9 cellular contexts compared by ENCODE assay signal in genomic region chr11:76512851-76513653, GRCh38.
DNase-seq lines count a peak whose midpoint lies in the region; ATAC-seq, FAIRE-seq and TF ChIP-seq lines count a peak whose summit lies in the region.
"Had no signal": no experiment of that assay in that cellular context is flagged by ENCODE, and none has a peak within 500 bp of the region (broad histone marks: within the 10 kb centered on the region; RNA-seq: fewer than 3 reads in every experiment).

No MANE protein-coding gene starts in this region.

- H3K4me3 ChIP-seq in GM12864 (ENCODE audit: low read depth, low read length) = no peak overlapping the region
- no peak overlapping the region for H3K4me3 ChIP-seq in SK-N-MC
- H3K4me3 ChIP-seq: skin epidermis had no signal

- H3K36me3 ChIP-seq in SK-N-MC (ENCODE audit: insufficient read depth, low read length) = peaks cover 15% of the 10 kb centered on the region; the same call in 1 of the 2 replicates

- intact Hi-C loops in posterior cingulate gyrus (cut with DNase I) = loop anchor here (5.0 kb wide), 1 partner anchor 306 kb away; the partner anchor contains the start of gene WNT11

- H3K27me3 ChIP-seq in foreskin keratinocyte = no peaks in the 10 kb centered on the region

- no peak for ATAC-seq in foreskin keratinocyte

- no peaks in the 10 kb centered on the region for H3K9me3 ChIP-seq in SK-N-MC (ENCODE audit: low read depth, low read length)

- no peak for DNase-seq in GM12864 (ENCODE audit: low read depth)
- DNase-seq in SK-N-MC (ENCODE audit: low read depth, low spot score) = peak; percentile 26
- DNase-seq in foreskin keratinocyte = peak in 1 of 2 donors; percentile 9
- no peak for DNase-seq in posterior cingulate gyrus
- no peak for DNase-seq in activated naive CD4-positive, alpha-beta T cell treated with Interleukin-2 at 50 U/mL for 16 hours
- no peak for DNase-seq in NOMO-1 (lab: John Stamatoyannopoulos, UW; ENCODE audit: unreplicated experiment in 2 of 2)
- no peak for DNase-seq in GM19238 (ENCODE audit: insufficient read length, low spot score)

- H3K27ac ChIP-seq in SK-N-MC = no peak overlapping the region
- no peak overlapping the region for H3K27ac ChIP-seq in foreskin keratinocyte
- H3K27ac ChIP-seq: skin epidermis had no signal

- peak overlapping the region; percentile 25 for H3K9ac ChIP-seq in SK-N-MC (ENCODE audit: insufficient read length)

- TF ChIP-seq CTCF in GM12864 (IDR thresholded peaks at IDR 0.05; ENCODE audit: low read depth, low read length, missing control alignments) (peak; percentile 30), foreskin keratinocyte (conservative IDR thresholded peaks at IDR 0.05) (peak; percentile 61)

- FAIRE-seq in A204.1 (lab: Jason Lieb, UNC) = peak; percentile 95

- H3K4me1 ChIP-seq in foreskin keratinocyte = no peaks in the 10 kb centered on the region
